ENCODE assay signal across 12 cellular contexts in the genomic region with DNA sequence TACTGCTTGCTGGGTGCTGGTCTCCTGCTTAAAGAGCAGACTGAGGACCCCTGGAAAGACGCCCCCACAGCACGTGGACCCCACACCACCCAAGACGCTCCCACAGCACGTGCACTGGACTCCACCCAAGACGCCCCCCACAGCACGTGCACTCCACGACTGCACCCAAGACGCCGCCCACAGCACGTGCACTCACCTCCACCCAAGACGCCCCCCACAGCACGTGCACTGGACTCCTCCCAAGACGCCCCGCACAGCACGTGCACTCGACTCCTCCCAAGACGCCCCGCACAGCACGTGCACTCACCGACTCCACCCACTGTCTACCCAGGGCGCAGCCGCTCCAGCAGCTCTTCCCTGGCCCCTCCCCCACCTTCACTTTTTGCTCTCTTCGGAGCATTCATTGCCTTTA. TPM values are rescaled to one million over a fixed set of nuclear protein-coding genes. Genes with fewer than 3 reads are reported as not detected.
DNase-seq lines count a peak whose midpoint lies in the region; ATAC-seq and TF ChIP-seq lines count a peak whose summit lies in the region.
"Had no signal": no experiment of that assay in that cellular context is flagged by ENCODE, and none has a peak within 500 bp of the region (broad histone marks: within the 10 kb centered on the region; RNA-seq: fewer than 3 reads in every experiment).

No MANE protein-coding gene starts in this region.

- no peak for TF ChIP-seq POLR2A in erythroblast (IDR thresholded peaks at IDR 0.05; ENCODE audit: low read length)

- intact Hi-C loops in posterior vena cava (cut with DNase I): no loop called here

- DNase-seq in ELR (ENCODE audit: low read depth) (peak; percentile 15), RPMI8226 (peak; percentile 24), erythroblast (lab: John Stamatoyannopoulos, UW) (peak; percentile 49 to 71), posterior vena cava (ENCODE audit: low spot score) (peak; percentile 74), GF-D8 (lab: John Stamatoyannopoulos, UW) (no peak), amniotic stem cell (lab: John Stamatoyannopoulos, UW) (no peak), SIG-M5 treated with dmso at 0.1 percent for 504 hours (lab: John Stamatoyannopoulos, UW; ENCODE audit: unreplicated experiment) (no peak)
- DNase-seq: CD8-positive, alpha-beta memory T cell; effector CD8-positive, alpha-beta T cell; left lung; NCI-H1930 had no signal

- no peak for ATAC-seq in GM19395 (IDR thresholded peaks at IDR 0.05; ENCODE audit: unreplicated experiment)
- ATAC-seq: left lung had no signal

RNA-seq across cellular contexts. Expression of gene EHMT1, which starts 50.5 kb away (rescaled TPM):
- 10 to 100 TPM; 56.2 to 59.6 TPM for total RNA-seq in posterior vena cava

Comparison
In these comparisons a context has a peak if more than half of its experiments do, and no peak if none do; other contexts are left out.
1. DNase-seq: peak in ELR (single experiment), RPMI8226 (single experiment), erythroblast (2 of 2) and posterior vena cava (single experiment); none in GF-D8 (single experiment), amniotic stem cell (single experiment) and SIG-M5 treated with dmso at 0.1 percent for 504 hours (single experiment).